1 cellular context compared by ENCODE assay signal in the genomic region with DNA sequence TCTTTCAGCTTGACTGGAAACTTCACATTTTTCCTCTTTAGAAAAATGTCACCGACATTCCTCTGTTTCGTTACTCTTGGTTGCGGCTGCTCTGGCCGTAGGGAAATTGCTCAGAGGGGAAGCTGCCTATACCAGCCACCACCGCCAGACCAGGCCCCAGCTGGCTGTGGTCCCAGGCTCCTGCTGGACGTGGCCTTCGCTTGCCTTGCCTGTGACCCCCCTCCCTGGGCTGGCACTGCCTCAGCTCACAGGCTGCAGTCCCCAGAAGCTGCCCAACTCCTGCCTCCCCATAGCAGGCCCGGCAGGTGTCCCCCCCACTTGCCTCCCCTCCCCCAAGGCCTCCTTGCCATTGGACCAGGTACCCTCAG.
TF ChIP-seq lines count a peak whose summit lies in the region.

No MANE protein-coding gene starts in this region.

TF ChIP-seq in SK-N-SH, 30 proteins besides CTCF, POLR2A, EP300 and RAD21 (continued from another document):
- TF ChIP-seq, protein P1, sequence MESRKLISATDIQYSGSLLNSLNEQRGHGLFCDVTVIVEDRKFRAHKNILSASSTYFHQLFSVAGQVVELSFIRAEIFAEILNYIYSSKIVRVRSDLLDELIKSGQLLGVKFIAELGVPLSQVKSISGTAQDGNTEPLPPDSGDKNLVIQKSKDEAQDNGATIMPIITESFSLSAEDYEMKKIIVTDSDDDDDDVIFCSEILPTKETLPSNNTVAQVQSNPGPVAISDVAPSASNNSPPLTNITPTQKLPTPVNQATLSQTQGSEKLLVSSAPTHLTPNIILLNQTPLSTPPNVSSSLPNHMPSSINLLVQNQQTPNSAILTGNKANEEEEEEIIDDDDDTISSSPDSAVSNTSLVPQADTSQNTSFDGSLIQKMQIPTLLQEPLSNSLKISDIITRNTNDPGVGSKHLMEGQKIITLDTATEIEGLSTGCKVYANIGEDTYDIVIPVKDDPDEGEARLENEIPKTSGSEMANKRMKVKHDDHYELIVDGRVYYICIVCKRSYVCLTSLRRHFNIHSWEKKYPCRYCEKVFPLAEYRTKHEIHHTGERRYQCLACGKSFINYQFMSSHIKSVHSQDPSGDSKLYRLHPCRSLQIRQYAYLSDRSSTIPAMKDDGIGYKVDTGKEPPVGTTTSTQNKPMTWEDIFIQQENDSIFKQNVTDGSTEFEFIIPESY (IDR thresholded peaks at IDR 0.05; ENCODE audit: borderline replicate concordance, low read depth) = no peak
- no peak for TF ChIP-seq NRF1 (IDR thresholded peaks at IDR 0.05; ENCODE audit: low read depth, low read length)
- no peak for TF ChIP-seq YY1 (IDR thresholded peaks at IDR 0.05; ENCODE audit: low read depth)
- TF ChIP-seq, protein P2, sequence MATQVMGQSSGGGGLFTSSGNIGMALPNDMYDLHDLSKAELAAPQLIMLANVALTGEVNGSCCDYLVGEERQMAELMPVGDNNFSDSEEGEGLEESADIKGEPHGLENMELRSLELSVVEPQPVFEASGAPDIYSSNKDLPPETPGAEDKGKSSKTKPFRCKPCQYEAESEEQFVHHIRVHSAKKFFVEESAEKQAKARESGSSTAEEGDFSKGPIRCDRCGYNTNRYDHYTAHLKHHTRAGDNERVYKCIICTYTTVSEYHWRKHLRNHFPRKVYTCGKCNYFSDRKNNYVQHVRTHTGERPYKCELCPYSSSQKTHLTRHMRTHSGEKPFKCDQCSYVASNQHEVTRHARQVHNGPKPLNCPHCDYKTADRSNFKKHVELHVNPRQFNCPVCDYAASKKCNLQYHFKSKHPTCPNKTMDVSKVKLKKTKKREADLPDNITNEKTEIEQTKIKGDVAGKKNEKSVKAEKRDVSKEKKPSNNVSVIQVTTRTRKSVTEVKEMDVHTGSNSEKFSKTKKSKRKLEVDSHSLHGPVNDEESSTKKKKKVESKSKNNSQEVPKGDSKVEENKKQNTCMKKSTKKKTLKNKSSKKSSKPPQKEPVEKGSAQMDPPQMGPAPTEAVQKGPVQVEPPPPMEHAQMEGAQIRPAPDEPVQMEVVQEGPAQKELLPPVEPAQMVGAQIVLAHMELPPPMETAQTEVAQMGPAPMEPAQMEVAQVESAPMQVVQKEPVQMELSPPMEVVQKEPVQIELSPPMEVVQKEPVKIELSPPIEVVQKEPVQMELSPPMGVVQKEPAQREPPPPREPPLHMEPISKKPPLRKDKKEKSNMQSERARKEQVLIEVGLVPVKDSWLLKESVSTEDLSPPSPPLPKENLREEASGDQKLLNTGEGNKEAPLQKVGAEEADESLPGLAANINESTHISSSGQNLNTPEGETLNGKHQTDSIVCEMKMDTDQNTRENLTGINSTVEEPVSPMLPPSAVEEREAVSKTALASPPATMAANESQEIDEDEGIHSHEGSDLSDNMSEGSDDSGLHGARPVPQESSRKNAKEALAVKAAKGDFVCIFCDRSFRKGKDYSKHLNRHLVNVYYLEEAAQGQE (IDR thresholded peaks at IDR 0.05; ENCODE audit: low read depth, low read length) = no peak
- no peak for TF ChIP-seq ELF1 (IDR thresholded peaks at IDR 0.05)
- TF ChIP-seq, protein P3, sequence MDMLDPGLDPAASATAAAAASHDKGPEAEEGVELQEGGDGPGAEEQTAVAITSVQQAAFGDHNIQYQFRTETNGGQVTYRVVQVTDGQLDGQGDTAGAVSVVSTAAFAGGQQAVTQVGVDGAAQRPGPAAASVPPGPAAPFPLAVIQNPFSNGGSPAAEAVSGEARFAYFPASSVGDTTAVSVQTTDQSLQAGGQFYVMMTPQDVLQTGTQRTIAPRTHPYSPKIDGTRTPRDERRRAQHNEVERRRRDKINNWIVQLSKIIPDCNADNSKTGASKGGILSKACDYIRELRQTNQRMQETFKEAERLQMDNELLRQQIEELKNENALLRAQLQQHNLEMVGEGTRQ (IDR thresholded peaks at IDR 0.05; ENCODE audit: borderline replicate concordance, low read depth, low read length) = no peak
- TF ChIP-seq RCOR1 (IDR thresholded peaks at IDR 0.05; ENCODE audit: low read length) = no peak
- TF ChIP-seq FOXJ3 (CRISPR knock-in tag; IDR thresholded peaks at IDR 0.05) = no peak
- TF ChIP-seq, protein P4, sequence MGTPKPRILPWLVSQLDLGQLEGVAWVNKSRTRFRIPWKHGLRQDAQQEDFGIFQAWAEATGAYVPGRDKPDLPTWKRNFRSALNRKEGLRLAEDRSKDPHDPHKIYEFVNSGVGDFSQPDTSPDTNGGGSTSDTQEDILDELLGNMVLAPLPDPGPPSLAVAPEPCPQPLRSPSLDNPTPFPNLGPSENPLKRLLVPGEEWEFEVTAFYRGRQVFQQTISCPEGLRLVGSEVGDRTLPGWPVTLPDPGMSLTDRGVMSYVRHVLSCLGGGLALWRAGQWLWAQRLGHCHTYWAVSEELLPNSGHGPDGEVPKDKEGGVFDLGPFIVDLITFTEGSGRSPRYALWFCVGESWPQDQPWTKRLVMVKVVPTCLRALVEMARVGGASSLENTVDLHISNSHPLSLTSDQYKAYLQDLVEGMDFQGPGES (IDR thresholded peaks at IDR 0.05; ENCODE audit: low read depth, low read length) = no peak
- no peak for TF ChIP-seq MEF2A (IDR thresholded peaks at IDR 0.05; ENCODE audit: borderline replicate concordance, low read depth)
- TF ChIP-seq, protein P5, sequence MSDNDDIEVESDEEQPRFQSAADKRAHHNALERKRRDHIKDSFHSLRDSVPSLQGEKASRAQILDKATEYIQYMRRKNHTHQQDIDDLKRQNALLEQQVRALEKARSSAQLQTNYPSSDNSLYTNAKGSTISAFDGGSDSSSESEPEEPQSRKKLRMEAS (IDR thresholded peaks at IDR 0.05; ENCODE audit: low read depth) = no peak
- TF ChIP-seq, protein P6, sequence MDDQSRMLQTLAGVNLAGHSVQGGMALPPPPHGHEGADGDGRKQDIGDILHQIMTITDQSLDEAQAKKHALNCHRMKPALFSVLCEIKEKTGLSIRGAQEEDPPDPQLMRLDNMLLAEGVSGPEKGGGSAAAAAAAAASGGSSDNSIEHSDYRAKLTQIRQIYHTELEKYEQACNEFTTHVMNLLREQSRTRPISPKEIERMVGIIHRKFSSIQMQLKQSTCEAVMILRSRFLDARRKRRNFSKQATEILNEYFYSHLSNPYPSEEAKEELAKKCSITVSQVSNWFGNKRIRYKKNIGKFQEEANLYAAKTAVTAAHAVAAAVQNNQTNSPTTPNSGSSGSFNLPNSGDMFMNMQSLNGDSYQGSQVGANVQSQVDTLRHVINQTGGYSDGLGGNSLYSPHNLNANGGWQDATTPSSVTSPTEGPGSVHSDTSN (IDR thresholded peaks at IDR 0.05) = no peak
- no peak for TF ChIP-seq GATA2 (CRISPR knock-in tag; IDR thresholded peaks at IDR 0.05)
- no peak for TF ChIP-seq GABPA (IDR thresholded peaks at IDR 0.05; ENCODE audit: low read depth)
- TF ChIP-seq FOSL2 (IDR thresholded peaks at IDR 0.05; ENCODE audit: borderline replicate concordance, low read depth) = no peak
- TF ChIP-seq JUND (IDR thresholded peaks at IDR 0.05) = no peak
- no peak for TF ChIP-seq SMC3 (IDR thresholded peaks at IDR 0.05; ENCODE audit: low read depth, low read length)
- TF ChIP-seq CHD2 (IDR thresholded peaks at IDR 0.05; ENCODE audit: low read length, partially characterized antibody) = no peak
TF ChIP-seq in SK-N-SH: peak in this region for 0.
